ENCODE assay signal across 17 cellular contexts in the genomic region with DNA sequence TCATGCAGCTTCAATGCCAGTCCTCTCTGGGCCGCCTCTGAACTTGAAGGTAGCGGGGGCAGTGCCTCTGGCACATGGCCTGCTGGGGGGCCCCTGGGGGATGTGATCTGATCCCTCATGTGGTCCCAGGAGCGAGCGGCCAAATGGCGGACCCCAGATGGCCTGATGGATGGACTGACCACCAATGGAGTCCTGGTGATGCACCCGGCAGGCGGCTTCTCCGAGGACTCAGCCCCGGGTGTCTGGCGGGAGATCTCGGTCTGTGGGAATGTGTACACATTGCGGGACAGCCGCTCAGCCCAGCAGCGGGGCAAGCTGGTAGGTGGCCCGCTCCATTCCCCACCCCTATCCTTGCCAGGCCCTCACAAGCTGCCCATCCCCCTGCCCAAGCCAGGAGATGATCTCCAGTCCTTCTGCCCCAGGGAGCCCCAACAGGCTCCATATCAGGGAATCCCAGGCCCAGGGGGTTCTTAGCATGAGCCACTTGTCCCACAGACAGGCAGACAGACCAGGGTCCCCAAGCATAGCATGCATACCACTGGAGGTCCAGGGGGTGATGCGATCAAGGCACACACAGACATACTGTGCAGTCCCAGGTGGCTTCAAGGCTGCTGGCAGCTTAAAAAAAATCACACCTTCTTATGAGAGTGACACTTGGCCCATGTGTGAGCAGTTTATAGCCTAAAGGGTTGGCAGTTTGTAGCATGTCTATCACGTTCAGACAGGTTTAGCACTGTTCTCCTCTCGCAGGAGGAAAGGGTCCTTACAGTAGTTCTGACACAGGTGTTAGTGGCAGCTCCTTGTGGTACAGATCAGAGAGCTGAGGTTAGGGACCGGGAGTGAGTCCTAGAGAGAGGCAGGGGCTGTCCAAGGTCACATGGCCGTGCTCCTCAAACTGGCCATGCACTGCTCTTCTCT. TPM values are rescaled to one million over a fixed set of nuclear protein-coding genes. Genes with fewer than 3 reads are reported as not detected.
"Had no signal": no experiment of that assay in that cellular context is flagged by ENCODE, and none has a peak within 500 bp of the region (broad histone marks: within the 10 kb centered on the region; RNA-seq: fewer than 3 reads in every experiment).

No MANE protein-coding gene starts in this region.

- H3K27ac ChIP-seq: colonic mucosa, heart right ventricle, neural progenitor cell, pancreas had no signal

- DNase-seq: colonic mucosa; dermis blood vessel endothelial cell; erythroblast; heart right ventricle; islet precursor cell; mammary epithelial cell; natural killer cell; nucleus accumbens; pancreas; right cardiac atrium; stimulated activated CD4-positive, alpha-beta T cell treated with anti-CD3 and anti-CD28 coated beads, Interleukin-2, amount 100 ng/mL, for 48 hours; stimulated activated naive CD4-positive, alpha-beta T cell treated with Interleukin-2 at 50 U/mL for 16 hours; trophoblast cell had no signal

- H3K36me3 ChIP-seq: colonic mucosa, neural progenitor cell, pancreas had no signal

- H3K27me3 ChIP-seq: colonic mucosa, heart right ventricle, neural progenitor cell, pancreas had no signal

- FAIRE-seq: frontal cortex, pancreas had no signal

- ATAC-seq: heart right ventricle, left lobe of liver, pancreas, right cardiac atrium had no signal

- H3K4me3 ChIP-seq: colonic mucosa, heart right ventricle, neural progenitor cell, pancreas, smooth muscle cell had no signal

- H3K4me1 ChIP-seq: colonic mucosa, neural progenitor cell had no signal

- H3K9me3 ChIP-seq: colonic mucosa, heart right ventricle, pancreas had no signal

- H3K9ac ChIP-seq: neural progenitor cell had no signal

- H3K4me2 ChIP-seq: neural progenitor cell, smooth muscle cell had no signal

RNA-seq across cellular contexts. Expression of gene NPAS4, which starts 53.0 kb away (rescaled TPM):
- polyA plus RNA-seq: mammary epithelial cell had no signal
